Comparison of ENCODE assay signal across 8 cellular contexts in the genomic region with DNA sequence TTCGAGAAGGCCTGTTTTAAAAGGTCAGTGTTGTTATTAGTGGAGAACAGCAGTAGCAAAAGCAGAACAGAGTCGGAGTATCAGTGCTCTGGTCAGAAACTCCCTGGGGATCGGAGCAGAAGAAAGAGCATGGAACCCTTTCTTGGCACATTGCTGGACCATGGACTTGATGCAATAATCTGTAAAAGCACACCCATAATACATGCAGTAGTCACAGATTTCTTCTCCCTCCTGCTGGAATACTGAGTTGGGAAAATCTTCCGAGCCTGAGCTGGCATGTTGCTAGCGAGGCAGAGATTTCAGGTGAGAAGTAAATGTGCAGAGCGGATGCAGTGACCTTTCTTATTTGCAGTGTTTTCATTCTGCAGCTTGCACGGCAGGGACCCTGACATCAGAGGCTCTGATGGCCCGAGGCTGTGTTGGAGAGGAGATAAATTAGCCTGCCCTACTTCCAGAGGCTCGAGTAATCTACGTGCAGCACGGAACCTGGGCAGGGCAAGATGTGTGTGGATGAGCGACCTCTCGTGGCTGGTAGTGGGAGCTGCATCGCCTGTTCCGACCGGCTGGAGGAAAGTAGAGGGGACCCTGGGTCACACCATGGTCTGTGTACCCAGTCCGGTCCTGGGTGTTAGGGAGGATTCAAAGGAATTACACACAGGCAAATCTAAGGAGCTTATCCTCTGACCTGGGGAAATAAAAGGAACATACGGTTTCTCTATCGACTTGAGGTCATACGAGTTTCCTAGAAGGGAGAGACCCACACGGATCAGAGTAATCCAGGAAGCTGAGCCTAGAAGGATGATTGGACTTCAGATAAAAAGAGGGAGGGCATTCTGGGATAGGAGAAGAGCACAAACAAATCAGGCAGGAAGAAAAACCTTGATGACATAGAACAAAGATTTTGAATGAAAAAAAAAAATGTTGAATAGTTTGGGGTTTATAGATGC.
DNase-seq lines count a peak whose midpoint lies in the region; ATAC-seq and TF ChIP-seq lines count a peak whose summit lies in the region.

No MANE protein-coding gene starts in this region.

- H3K27ac ChIP-seq in colonic mucosa: no peak overlapping the region

- no peaks in the 10 kb centered on the region for H3K36me3 ChIP-seq in colonic mucosa

- H3K4me3 ChIP-seq in colonic mucosa: no peak overlapping the region

- peak; percentile 85 for TF ChIP-seq CTCF in colonic mucosa (IDR thresholded peaks at IDR 0.05)

- no peak overlapping the region for H3K9ac ChIP-seq in colonic mucosa (ENCODE audit: low read depth in 2 of 2, low read length in 2 of 2)

- no peaks in the 10 kb centered on the region for H3K27me3 ChIP-seq in colonic mucosa

- ATAC-seq in HG02981 (IDR thresholded peaks at IDR 0.05; ENCODE audit: unreplicated experiment) (peak; percentile 90), left lobe of liver (peak; percentile 99)

- peak; percentile 27 to 69 for DNase-seq in NCI-H524 (lab: John Stamatoyannopoulos, UW)
- no peak for DNase-seq in NCI-H524 treated with DMSO at 0.1 percent for 48 hours (lab: John Stamatoyannopoulos, UW)
- peak; percentile 34 for DNase-seq in NCI-H345 treated with DMSO at 0.1 percent for 48 hours (lab: John Stamatoyannopoulos, UW; ENCODE audit: unreplicated experiment)
- DNase-seq in activated CD4-positive, alpha-beta T cell treated with anti-CD3 and anti-CD28 coated beads for 48 hours: peak; percentile 78
- peak; percentile 65 for DNase-seq in colonic mucosa
- peak; percentile 80 for DNase-seq in left lobe of liver (ENCODE audit: low spot score)
- DNase-seq in stimulated activated CD4-positive, alpha-beta T cell treated with anti-CD3 and anti-CD28 coated beads, Interleukin-4, amount 100 ng/mL, for 4 hours: peak; percentile 36 to 59

- H3K4me1 ChIP-seq in colonic mucosa: no peaks in the 10 kb centered on the region

- intact Hi-C loops in colonic mucosa (cut with DNase I): loop anchor here (10.0 kb wide), 3 partner anchors 120 to 630 kb away; no protein-coding TSS in a partner anchor

- no peaks in the 10 kb centered on the region for H3K9me3 ChIP-seq in colonic mucosa
